Comparison of ENCODE assay signal across 8 cellular contexts in genomic region chrX:16786791-16787735, GRCh38. TPM values are rescaled to one million over a fixed set of nuclear protein-coding genes. Genes with fewer than 3 reads are reported as not detected.
DNase-seq lines count a peak whose midpoint lies in the region; ATAC-seq and TF ChIP-seq lines count a peak whose summit lies in the region.

No MANE protein-coding gene starts in this region.

- peaks cover 0 to 27% (median 5%) of the 10 kb centered on the region in 3 donors for H3K36me3 Mint-ChIP-seq in CD8-positive, alpha-beta memory T cell

- H3K9me3 ChIP-seq in CD8-positive, alpha-beta memory T cell (ENCODE audit: low read length): no peaks in the 10 kb centered on the region
- H3K9me3 ChIP-seq in GM23248 (ENCODE audit: low read depth) (no peaks in the 10 kb centered on the region), PC-3 (ENCODE audit: low read length) (no peaks in the 10 kb centered on the region)

- POLR2A ChIA-PET in CD8-positive, alpha-beta memory T cell (lab: Charles Lee): no interaction called here
- POLR2A ChIA-PET in PC-3 (lab: Charles Lee; ENCODE audit: unreplicated experiment): interaction anchor here (0.7 kb wide), 1 partner anchor 21 kb away, joined by 8 read pairs; no protein-coding TSS in a partner anchor

- H3K4me1 Mint-ChIP-seq in CD8-positive, alpha-beta memory T cell: peaks cover 23 to 37% (median 31%) of the 10 kb centered on the region in 3 donors

- ATAC-seq in PC-3 (peak; percentile 21), GM21423 (IDR thresholded peaks at IDR 0.05; ENCODE audit: unreplicated experiment) (no peak)

- H2AFZ ChIP-seq in GM23248 (peak overlapping the region; percentile 83), PC-3 (ENCODE audit: low read length) (no peak overlapping the region; the same call in 1 of the 2 replicates)

- 2% methylated on average over 7 to 38 of the region's 73 CpGs for WGBS in GM23248 (ENCODE audit: low coverage in 1 of 2, low lambda C conversion rate in 2 of 2, missing lambda C conversion rate in 2 of 2), 2 experiments

- H3K4me3 ChIP-seq in CD8-positive, alpha-beta memory T cell (ENCODE audit: low read length): peak overlapping the region; percentile 37
- H3K4me3 ChIP-seq in GM23248 (peak overlapping the region; percentile 80), PC-3 (ENCODE audit: low read length) (peak overlapping the region; percentile 79)

- peak overlapping the region; percentile 78 to 99 (median 93) for H3K27ac Mint-ChIP-seq in CD8-positive, alpha-beta memory T cell

- H3K36me3 ChIP-seq in CD8-positive, alpha-beta memory T cell (ENCODE audit: insufficient read depth, low read length): no peaks in the 10 kb centered on the region
- H3K36me3 ChIP-seq in GM23248 (ENCODE audit: low read depth) (no peaks in the 10 kb centered on the region), PC-3 (ENCODE audit: low read depth, low read length) (peaks cover 13% of the 10 kb centered on the region; the same call in 1 of the 2 replicates)

- intact Hi-C loops in PC-3 (cut with micrococcal nuclease) (loop anchor here (2.0 kb wide), 1 partner anchor 36 kb away; no protein-coding TSS in a partner anchor), posterior cingulate gyrus (cut with DNase I) (loop anchor here (1.0 to 10.0 kb wide), 2 partner anchors 68 to 1112 kb away; partner anchors contain the start of gene SYAP1)

- BruUV-seq in PC-3 (replicated peaks; lab: Mats Ljungman, UMichigan): no TSS peak

- peaks cover 0 to 2% of the 10 kb centered on the region in 2 donors for H3K27me3 Mint-ChIP-seq in CD8-positive, alpha-beta memory T cell

- H3K79me2 ChIP-seq in GM23248 (ENCODE audit: insufficient read depth) (peaks cover 48% of the 10 kb centered on the region), PC-3 (ENCODE audit: low read length) (peaks cover 55% of the 10 kb centered on the region)

- CTCF ChIA-PET in CD8-positive, alpha-beta memory T cell (lab: Charles Lee): no interaction called here
- CTCF ChIA-PET in PC-3 (lab: Charles Lee): no interaction called here

- H3K9me3 Mint-ChIP-seq in CD8-positive, alpha-beta memory T cell: no peaks in the 10 kb centered on the region

- in situ Hi-C loops in GM23248 (cut with MboI): no loop called here

- H3K4me1 ChIP-seq in CD8-positive, alpha-beta memory T cell (ENCODE audit: insufficient read depth, low read length): peaks cover 9% of the 10 kb centered on the region
- H3K4me1 ChIP-seq in GM23248 (ENCODE audit: insufficient read depth) (no peaks in the 10 kb centered on the region), PC-3 (ENCODE audit: insufficient read depth, low read length) (peaks cover 8% of the 10 kb centered on the region)

- H4K20me1 ChIP-seq in GM23248 (ENCODE audit: insufficient read depth) (no peaks in the 10 kb centered on the region), PC-3 (ENCODE audit: low read length) (peaks cover 26% of the 10 kb centered on the region)

- DNase-seq in CD8-positive, alpha-beta memory T cell: peak; percentile 19 to 59 (median 54)
- DNase-seq in GM23248 (peak; percentile 53), PC-3 (peak; percentile 35), glomerular visceral epithelial cell (ENCODE audit: extremely low spot score) (peak; percentile 13), posterior cingulate gyrus (peak in 6 of 10 donors; percentile 1 to 84 (median 44)), 8988T (no peak)
- DNase-seq in activated gamma-delta T cell treated with anti-CD3 and anti-CD28 coated beads, Interleukin-2, amount 50 U/mL, for 16 hours (ENCODE audit: low read depth): peak; percentile 29

- H3K27ac ChIP-seq in CD8-positive, alpha-beta memory T cell (ENCODE audit: low read depth, low read length): peak overlapping the region; percentile 69
- H3K27ac ChIP-seq in GM23248 (peak overlapping the region; percentile 67; the same call in 1 of the 2 replicates), PC-3 (ENCODE audit: low read length) (no peak overlapping the region)

- no peak for TF ChIP-seq CTCF in PC-3 (conservative IDR thresholded peaks at IDR 0.05; ENCODE audit: low read depth, low read length)

- peak overlapping the region; percentile 89 for H3K9ac ChIP-seq in GM23248
- H3K9ac ChIP-seq in PC-3 (ENCODE audit: low read length): peak overlapping the region; percentile 81

- H3K4me2 ChIP-seq in GM23248 (ENCODE audit: unreplicated experiment): peak overlapping the region; percentile 65
- peak overlapping the region; percentile 80 for H3K4me2 ChIP-seq in PC-3 (ENCODE audit: low read length)

- H3K27me3 ChIP-seq in CD8-positive, alpha-beta memory T cell (ENCODE audit: insufficient read depth, low read length, poor library complexity, severe bottlenecking): no peaks in the 10 kb centered on the region
- no peaks in the 10 kb centered on the region for H3K27me3 ChIP-seq in GM23248 (replicated peaks; ENCODE audit: insufficient read depth)
- H3K27me3 ChIP-seq in PC-3 (ENCODE audit: low read length): no peaks in the 10 kb centered on the region

- H3K9me2 ChIP-seq in GM23248 (ENCODE audit: insufficient read depth) (no peaks in the 10 kb centered on the region), PC-3 (replicated peaks; ENCODE audit: low read length) (no peaks in the 10 kb centered on the region)

- H3F3A ChIP-seq in GM23248 (ENCODE audit: insufficient read depth): peaks cover 11% of the 10 kb centered on the region; the same call in 1 of the 2 replicates
- H3F3A ChIP-seq in PC-3 (ENCODE audit: low read length, unreplicated experiment): no peaks in the 10 kb centered on the region

- peak overlapping the region; percentile 84 to 99 (median 94) for H3K4me3 Mint-ChIP-seq in CD8-positive, alpha-beta memory T cell

RNA-seq across cellular contexts. Expression of gene TXLNG, which starts 0.8 kb away (rescaled TPM):
- total RNA-seq in CD8-positive, alpha-beta memory T cell: 10 to 100 TPM; 22.4 to 23.3 TPM
- 18.3 TPM for polyA plus RNA-seq in CD8-positive, alpha-beta memory T cell
- 6.1 and 6.4 TPM in 2 replicates for total RNA-seq in GM23248 (2014; rRNA removed; shearing (Covaris generic))
- 4.1 and 4.4 TPM in 2 replicates for polyA plus RNA-seq in GM23248 (2016; fragmentation: Nextera tagmentation; extraction: Ambion mirVana)
- total RNA-seq in PC-3 (2014; rRNA removed): 17.1 and 18.9 TPM in 2 replicates
